In the genomic region with DNA sequence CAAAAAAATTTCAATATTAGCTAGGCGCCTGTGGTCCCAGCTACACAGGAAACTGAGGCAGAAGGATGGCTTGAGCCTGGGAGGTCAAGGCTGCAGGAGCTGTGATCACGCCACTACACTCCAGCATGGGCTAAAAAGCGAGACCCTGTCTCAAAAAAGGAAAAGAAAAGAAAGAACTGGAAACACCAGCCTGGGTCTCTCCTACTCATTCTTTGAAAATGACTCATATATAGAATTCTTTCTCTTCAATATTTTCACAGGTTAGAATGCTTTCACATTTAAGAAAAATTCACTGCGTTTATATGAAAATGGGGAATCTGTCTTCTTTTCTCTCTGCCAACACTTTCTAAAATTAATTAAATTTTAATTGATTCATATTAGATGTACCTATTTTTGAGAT, we compare ENCODE assay signal across 18 cellular contexts.
DNase-seq lines count a peak whose midpoint lies in the region; ATAC-seq and TF ChIP-seq lines count a peak whose summit lies in the region.
"Had no signal": no experiment of that assay in that cellular context is flagged by ENCODE, and none has a peak within 500 bp of the region (broad histone marks: within the 10 kb centered on the region; RNA-seq: fewer than 3 reads in every experiment).

No MANE protein-coding gene starts in this region.

- intact Hi-C loops in esophagus squamous epithelium (cut with DNase I) = loop anchor here (5.0 kb wide), 1 partner anchor 305 kb away; no protein-coding TSS in a partner anchor

- H3K9me3 ChIP-seq in esophagus squamous epithelium = no peaks in the 10 kb centered on the region
- H3K9me3 ChIP-seq: BLaER1, uterus had no signal

- H3K27ac ChIP-seq in esophagus squamous epithelium = no peak overlapping the region
- H3K27ac ChIP-seq: BLaER1, foreskin keratinocyte, uterus had no signal

- no peak overlapping the region for H3K4me3 ChIP-seq in foreskin fibroblast (ENCODE audit: low read depth in 1 of 2, low read length in 2 of 2)
- no peak overlapping the region for H3K4me3 ChIP-seq in esophagus squamous epithelium
- H3K4me3 ChIP-seq: BLaER1, uterus had no signal

- no peaks in the 10 kb centered on the region for H3K36me3 ChIP-seq in esophagus squamous epithelium
- H3K36me3 ChIP-seq: BLaER1, uterus had no signal

- peaks cover 0 to 6% (median 0%) of the 10 kb centered on the region in 4 donors for H3K27me3 ChIP-seq in esophagus squamous epithelium
- H3K27me3 ChIP-seq: BLaER1, foreskin keratinocyte, uterus had no signal

- no peaks in the 10 kb centered on the region for H3K4me1 ChIP-seq in esophagus squamous epithelium
- H3K4me1 ChIP-seq: BLaER1, foreskin keratinocyte, uterus had no signal

- TF ChIP-seq POLR2A in GM18505 (IDR thresholded peaks at IDR 0.05; ENCODE audit: borderline replicate concordance, extremely low read depth, insufficient read depth, insufficient read length) = no peak
- TF ChIP-seq POLR2A in esophagus squamous epithelium (IDR thresholded peaks at IDR 0.05) = no peak

- peak; percentile 53 for ATAC-seq in GM18505 (IDR thresholded peaks at IDR 0.05; ENCODE audit: unreplicated experiment)
- peak; percentile 49 for ATAC-seq in GM19035 (IDR thresholded peaks at IDR 0.05; ENCODE audit: unreplicated experiment)
- ATAC-seq in HG02798 (IDR thresholded peaks at IDR 0.05; ENCODE audit: poor library complexity, unreplicated experiment) = peak; percentile 31
- ATAC-seq in HG03520 (IDR thresholded peaks at IDR 0.05; ENCODE audit: unreplicated experiment) = peak; percentile 46
- ATAC-seq: activated CD8-positive, alpha-beta T cell treated with anti-CD3 and anti-CD28 coated beads for 36 hours; foreskin keratinocyte had no signal

- DNase-seq in NCI-H2081 treated with DMSO at 0.1 percent for 48 hours (lab: John Stamatoyannopoulos, UW) = no peak
- DNase-seq in HuH-7.5 (ENCODE audit: low spot score) = no peak
- no peak for DNase-seq in foreskin fibroblast
- DNase-seq in esophagus squamous epithelium (lab: John Stamatoyannopoulos, UW) = no peak
- DNase-seq: activated CD8-positive, alpha-beta T cell treated with anti-CD3 and anti-CD28 coated beads for 36 hours; caudate nucleus; foreskin keratinocyte; mammary epithelial cell; NCI-H1105; SIG-M5; stimulated activated CD4-positive, alpha-beta T cell treated with anti-CD3 and anti-CD28 coated beads, Interleukin-4, amount 100 ng/mL, for 1 hour; T-helper 9 cell; uterus had no signal

- 62 to 90% methylated on average over 3 of the region's 4 CpGs for WGBS in esophagus squamous epithelium, 2 donors

- TF ChIP-seq CTCF in foreskin fibroblast (IDR thresholded peaks at IDR 0.05; ENCODE audit: low read depth, low read length) (no peak), esophagus squamous epithelium (IDR thresholded peaks at IDR 0.05) (no peak)
